10 cellular contexts compared by ENCODE assay signal in genomic region chr6:53119772-53120409, GRCh38. TPM values are rescaled to one million over a fixed set of nuclear protein-coding genes. Genes with fewer than 3 reads are reported as not detected.
A peak's percentile ranks its signal among the peaks of the same experiment; 100 is the strongest.
DNase-seq lines count a peak whose midpoint lies in the region; ATAC-seq, FAIRE-seq and TF ChIP-seq lines count a peak whose summit lies in the region.
"Had no signal": no experiment of that assay in that cellular context is flagged by ENCODE, and none has a peak within 500 bp of the region (broad histone marks: within the 10 kb centered on the region; RNA-seq: fewer than 3 reads in every experiment).

No MANE protein-coding gene starts in this region.

- no peak for TF ChIP-seq CTCF in D721Med (IDR thresholded peaks at IDR 0.05; ENCODE audit: insufficient read depth, missing control alignments)
- TF ChIP-seq CTCF in dorsolateral prefrontal cortex (IDR thresholded peaks at IDR 0.05 in 54 of 56, conservative IDR thresholded peaks at IDR 0.05 in 2 of 56; ENCODE audit: low read depth in 1 of 56, partially characterized antibody in 56 of 56): no peak
- TF ChIP-seq CTCF in mesothelial cell of epicardium (IDR thresholded peaks at IDR 0.05; ENCODE audit: unreplicated experiment): no peak

- H3K4me1 Mint-ChIP-seq in mesothelial cell of epicardium: no peaks in the 10 kb centered on the region

- DNase-seq in NCI-H82 (lab: John Stamatoyannopoulos, UW) (peak; percentile 56), NCI-H82 treated with DMSO at 0.1 percent for 48 hours (lab: John Stamatoyannopoulos, UW; ENCODE audit: unreplicated experiment) (no peak), T1000 (lab: John Stamatoyannopoulos, UW) (peak; percentile 7), hepatic stellate cell (ENCODE audit: low spot score) (peak; percentile 12), D721Med (ENCODE audit: insufficient read length, low spot score) (no peak), dorsolateral prefrontal cortex (no peak), mesothelial cell of epicardium (ENCODE audit: low spot score in 2 of 2, unreplicated experiment in 2 of 2) (no peak)
- DNase-seq: AML-193 had no signal

- peaks cover 0 to 7% (median 0%) of the 10 kb centered on the region in 45 donors for H3K27me3 ChIP-seq in dorsolateral prefrontal cortex

- no peak overlapping the region for H3K4me3 Mint-ChIP-seq in mesothelial cell of epicardium

- peaks cover 9% of the 10 kb centered on the region for H3K9me3 Mint-ChIP-seq in mesothelial cell of epicardium

- H3K36me3 Mint-ChIP-seq in mesothelial cell of epicardium: peaks cover 2% of the 10 kb centered on the region

- no peak overlapping the region for H3K4me3 ChIP-seq in dorsolateral prefrontal cortex

- H3K27ac ChIP-seq in dorsolateral prefrontal cortex: no peak overlapping the region

- no peak for ATAC-seq in HG03460 (IDR thresholded peaks at IDR 0.05; ENCODE audit: unreplicated experiment)

- FAIRE-seq in D721Med (lab: Jason Lieb, UNC): no peak

- H3K27ac Mint-ChIP-seq in mesothelial cell of epicardium: no peak overlapping the region

- intact Hi-C loops in dorsolateral prefrontal cortex (cut with DNase I): loop anchor here in 1 of 2 donors (10.0 kb wide), 1 partner anchor 45 kb away; no protein-coding TSS in a partner anchor

- no peaks in the 10 kb centered on the region for H3K27me3 Mint-ChIP-seq in mesothelial cell of epicardium (ENCODE audit: low read depth)

RNA-seq across cellular contexts. Expression of gene GCM1, which starts 28.8 kb away (rescaled TPM):
- under 1 TPM in 1 of 120 experiments, not detected in 119; 0.19 TPM for total RNA-seq in dorsolateral prefrontal cortex
- total RNA-seq in mesothelial cell of epicardium: not detected in 3 replicates
- total RNA-seq: urinary bladder had no signal

RNA-seq across cellular contexts. Expression of gene FBXO9, which starts 54.7 kb away (rescaled TPM):
- total RNA-seq in dorsolateral prefrontal cortex (100 to 1,000 TPM in 115 of 120 experiments, 10 to 100 TPM in 5; 91.4 to 209 (median 146) TPM), mesothelial cell of epicardium (66.0 to 74.8 TPM (median 69.0 TPM) in 3 replicates)

RNA-seq across cellular contexts. Expression of gene CILK1, which starts 58.3 kb away (rescaled TPM):
- total RNA-seq in dorsolateral prefrontal cortex (10 to 100 TPM in 116 of 120 experiments, 1 to 10 TPM in 4; 9.1 to 27.8 (median 14.9) TPM), mesothelial cell of epicardium (14.0 to 15.0 TPM (median 14.2 TPM) in 3 replicates)

Comparison
In these comparisons a context has a peak if more than half of its experiments do, and no peak if none do; other contexts are left out.
1. DNase-seq: peak in NCI-H82 (single experiment), T1000 (single experiment) and hepatic stellate cell (single experiment); none in NCI-H82 treated with DMSO at 0.1 percent for 48 hours (single experiment), D721Med (single experiment), dorsolateral prefrontal cortex (0 of 10) and mesothelial cell of epicardium (0 of 2).